26 cellular contexts compared by ENCODE assay signal in genomic region chr2:71886241-71886640, GRCh38.
"Had no signal": no experiment of that assay in that cellular context is flagged by ENCODE, and none has a peak within 500 bp of the region (broad histone marks: within the 10 kb centered on the region; RNA-seq: fewer than 3 reads in every experiment).

No MANE protein-coding gene starts in this region.

- H2AFZ ChIP-seq: hepatocyte had no signal

- H3K4me3 ChIP-seq: breast epithelium, coronary artery, dorsolateral prefrontal cortex, esophagus muscularis mucosa, gastroesophageal sphincter, heart right ventricle, hepatocyte had no signal

- H3K27me3 ChIP-seq: breast epithelium, dorsolateral prefrontal cortex, gastroesophageal sphincter, heart right ventricle had no signal

- H3K27ac ChIP-seq: breast epithelium, coronary artery, dorsolateral prefrontal cortex, esophagus muscularis mucosa, gastroesophageal sphincter, heart right ventricle, hepatocyte, VCaP had no signal

- H3K79me2 ChIP-seq: hepatocyte had no signal

- DNase-seq: activated CD4-positive, alpha-beta memory T cell treated with anti-CD3 and anti-CD28 coated beads, Interleukin-2, amount 10 ng/mL, durations not matched to agents 7 days and 5 days; activated CD4-positive, alpha-beta T cell treated with anti-CD3 and anti-CD28 coated beads for 1 hour; activated CD4-positive, alpha-beta T cell treated with anti-CD3 and anti-CD28 coated beads for 4 hours; activated CD4-positive, alpha-beta T cell treated with anti-CD3 and anti-CD28 coated beads, Interleukin-2, amount 10 ng/mL, durations not matched to agents 7 days and 5 days; activated CD4-positive, alpha-beta T cell treated with anti-CD3 and anti-CD28 coated beads, Interleukin-2, amount 50 U/mL, for 4 hours; activated CD8-positive, alpha-beta memory T cell treated with anti-CD3 and anti-CD28 coated beads, Interleukin-2, amount 50 U/mL, for 48 hours; activated gamma-delta T cell; activated naive CD4-positive, alpha-beta T cell; activated naive CD4-positive, alpha-beta T cell treated with anti-CD3 and anti-CD28 coated beads, Interleukin-2, amount 10 ng/mL, durations not matched to agents 7 days and 5 days; activated T-cell treated with anti-CD3 and anti-CD28 coated beads for 4 hours; activated T-cell treated with anti-CD3 and anti-CD28 coated beads, Interleukin-2, amount 50 U/mL, for 24 hours; activated T-cell treated with anti-CD3 and anti-CD28 coated beads, Interleukin-2, amount 50 U/mL, for 72 hours; amniotic stem cell; aorta; dorsolateral prefrontal cortex; effector memory CD4-positive, alpha-beta T cell; erythroblast; foreskin melanocyte; heart right ventricle; T-helper 2 cell had no signal

- H3K4me2 ChIP-seq: hepatocyte had no signal

- H3K9me3 ChIP-seq: breast epithelium had no signal

- H3K36me3 ChIP-seq: breast epithelium, esophagus muscularis mucosa, gastroesophageal sphincter, heart right ventricle had no signal
